23 cellular contexts compared by ENCODE assay signal in genomic region chr9:113969343-113969742, GRCh38.
"Had no signal": no experiment of that assay in that cellular context is flagged by ENCODE, and none has a peak within 500 bp of the region (broad histone marks: within the 10 kb centered on the region; RNA-seq: fewer than 3 reads in every experiment).

No MANE protein-coding gene starts in this region.

- H3K4me3 Mint-ChIP-seq: dendritic cell treated with granulocyte-macrophage colony-stimulating factor and Interleukin-4, amounts not matched to agents 40 ng/mL and 50 ng/mL, for 4 days; effector memory CD8-positive, alpha-beta T cell; endodermal cell; mesothelial cell of epicardium had no signal

- H3K4me3 ChIP-seq: colonic mucosa, esophagus muscularis mucosa, gastroesophageal sphincter, heart left ventricle, left lung, lower lobe of right lung, mucosa of descending colon had no signal

- H3K4me1 ChIP-seq: colonic mucosa, foreskin keratinocyte, gastroesophageal sphincter had no signal

- H3K27ac ChIP-seq: colonic mucosa, epithelial cell of prostate, esophagus muscularis mucosa, foreskin keratinocyte, gastroesophageal sphincter, heart left ventricle, left lung, lower lobe of right lung had no signal

- H3K36me3 ChIP-seq: colonic mucosa, esophagus muscularis mucosa, left lung, lower lobe of right lung had no signal

- ATAC-seq: effector memory CD8-positive, alpha-beta T cell; foreskin keratinocyte; gastroesophageal sphincter; heart left ventricle; left cardiac atrium; left lung; left ventricle myocardium superior; lower lobe of right lung; mucosa of descending colon had no signal

- H3K9me3 Mint-ChIP-seq: effector memory CD8-positive, alpha-beta T cell had no signal

- H3K27me3 ChIP-seq: colonic mucosa, esophagus muscularis mucosa, foreskin keratinocyte, gastroesophageal sphincter, heart left ventricle, left lung had no signal

- H3K9me3 ChIP-seq: colonic mucosa, esophagus muscularis mucosa, left lung, mucosa of descending colon had no signal

- H3K4me1 Mint-ChIP-seq: endodermal cell had no signal

- DNase-seq: colonic mucosa; cortex of kidney; effector CD8-positive, alpha-beta T cell; effector memory CD8-positive, alpha-beta T cell; endodermal cell; foreskin keratinocyte; heart left ventricle; hippocampal formation; left cardiac atrium; left lung; left ventricle myocardium superior; lower lobe of right lung; mesenchymal stem cell; mucosa of descending colon had no signal

- H3K27ac Mint-ChIP-seq: dendritic cell treated with granulocyte-macrophage colony-stimulating factor and Interleukin-4, amounts not matched to agents 40 ng/mL and 50 ng/mL, for 4 days; effector memory CD8-positive, alpha-beta T cell; endodermal cell; mesothelial cell of epicardium had no signal

- H3K27me3 Mint-ChIP-seq: dendritic cell treated with granulocyte-macrophage colony-stimulating factor and Interleukin-4, amounts not matched to agents 40 ng/mL and 50 ng/mL, for 4 days had no signal

- FAIRE-seq: endometrium, frontal cortex, islet of Langerhans, keratinocyte had no signal
